Comparison of ENCODE assay signal across 9 cellular contexts in genomic region chr3:53412953-53413352, GRCh38.
"Had no signal": no experiment of that assay in that cellular context is flagged by ENCODE, and none has a peak within 500 bp of the region (broad histone marks: within the 10 kb centered on the region; RNA-seq: fewer than 3 reads in every experiment).

No MANE protein-coding gene starts in this region.

- H3K4me3 ChIP-seq: GM23338, HAP-1 had no signal

- H3K4me3 Mint-ChIP-seq: GM23338, HFFc6 had no signal

- H3K9ac ChIP-seq: KMS-11 had no signal

- DNase-seq: H7, HFFc6, IMR-90, Karpas-422, KBM-7 had no signal

- H3K36me3 ChIP-seq: HAP-1 had no signal

- H3K27ac Mint-ChIP-seq: GM23338, HFFc6 had no signal

- H3K4me1 Mint-ChIP-seq: GM23338 had no signal

- H2AFZ ChIP-seq: GM23338 had no signal

- H3K4me1 ChIP-seq: HAP-1 had no signal

- H3K4me2 ChIP-seq: GM23338, KMS-11 had no signal

- H3K9me3 ChIP-seq: HAP-1 had no signal

- ATAC-seq: GM23338 had no signal

- H3K27ac ChIP-seq: HL-60, KMS-11 had no signal
